22 cellular contexts compared by ENCODE assay signal in genomic region chr22:17792854-17793434, GRCh38. TPM values are rescaled to one million over a fixed set of nuclear protein-coding genes. Genes with fewer than 3 reads are reported as not detected.
DNase-seq lines count a peak whose midpoint lies in the region; ATAC-seq, FAIRE-seq and TF ChIP-seq lines count a peak whose summit lies in the region.
"Had no signal": no experiment of that assay in that cellular context is flagged by ENCODE, and none has a peak within 500 bp of the region (broad histone marks: within the 10 kb centered on the region; RNA-seq: fewer than 3 reads in every experiment).

No MANE protein-coding gene starts in this region.

- 0 out of 2 replicates have a peak, but pooled peaks cover 9% of the 10 kb centered on the region for H4K20me1 ChIP-seq in K562 (replicated peaks; ENCODE audit: control insufficient read depth, insufficient read depth, low read length)

- TF ChIP-seq CTCF in K562 (IDR thresholded peaks at IDR 0.05 in 2 of 3, conservative IDR thresholded peaks at IDR 0.05 in 1 of 3; ENCODE audit: insufficient read depth in 2 of 3, low read depth in 1 of 3, low read length in 3 of 3): no peak
- no peak for TF ChIP-seq CTCF in GM10248 (IDR thresholded peaks at IDR 0.05; ENCODE audit: control extremely low read depth, extremely low read depth, low read depth, missing control alignments)

- no peak overlapping the region for H3K4ac ChIP-seq in neuronal stem cell (ENCODE audit: low read length)

- H2BK120ac ChIP-seq in neuronal stem cell (ENCODE audit: low read depth, low read length): no peak overlapping the region

- H3K27me3 ChIP-seq in K562 (ENCODE audit: control insufficient read depth in 2 of 2, insufficient read depth in 2 of 2, low read length in 2 of 2) (no peaks in the 10 kb centered on the region), neuronal stem cell (ENCODE audit: control insufficient read depth in 3 of 3, insufficient read depth in 3 of 3, low read depth in 1 of 3, low read length in 3 of 3) (no peaks in the 10 kb centered on the region)
- H3K27me3 ChIP-seq: BE2C had no signal

- H2BK15ac ChIP-seq in neuronal stem cell (ENCODE audit: low read length): peak overlapping the region; percentile 31

- in situ Hi-C loops in K562 (cut with MboI): no loop called here

- no peak for TF ChIP-seq EP300 in K562 (IDR thresholded peaks at IDR 0.05; ENCODE audit: low read length)

- no peak overlapping the region for H3K27ac ChIP-seq in K562 (ENCODE audit: extremely low read depth, low read depth, low read length)
- no peak overlapping the region for H3K27ac ChIP-seq in neuronal stem cell (replicated peaks; ENCODE audit: low read length)

- H3K36me3 ChIP-seq in K562 (ENCODE audit: control insufficient read depth, insufficient read depth, low read length) (no peaks in the 10 kb centered on the region; the same call in 2 of the 3 replicates), neuronal stem cell (replicated peaks in 1 of 2; ENCODE audit: control insufficient read depth in 2 of 2, insufficient read depth in 2 of 2, low read length in 2 of 2) (peaks cover 0 to 8% of the 10 kb centered on the region in 2 donors)

- CTCF ChIA-PET in K562 (lab: Yijun Ruan, JAX; ENCODE audit: low intra/inter-chr PET ratio): interaction anchor here (0.5 kb wide), 1 partner anchor 227 kb away, joined by 5 read pairs; no protein-coding TSS in a partner anchor
- CTCF ChIA-PET in GM10248 (lab: Yijun Ruan, JAX): interaction anchor here (1.0 to 1.4 kb wide), 4 partner anchors 13 to 69 kb away, joined by 3 read pairs; no protein-coding TSS in a partner anchor

- no peak overlapping the region for H4K8ac ChIP-seq in neuronal stem cell (ENCODE audit: low read depth, low read length)

- H4K91ac ChIP-seq in neuronal stem cell (ENCODE audit: low read depth, low read length, poor library complexity): no peak overlapping the region

- TF ChIP-seq POLR2A in K562 (conservative IDR thresholded peaks at IDR 0.05) (no peak), GM18505 (IDR thresholded peaks at IDR 0.05; ENCODE audit: borderline replicate concordance, extremely low read depth, insufficient read depth, insufficient read length) (no peak)

- H3K9ac ChIP-seq in K562 (ENCODE audit: insufficient read depth in 1 of 2, low read depth in 2 of 2, low read length in 2 of 2): peak overlapping the region in 1 of 2 experiments; percentile 79; a peak in 2 of 4 replicates
- H3K9ac ChIP-seq in neuronal stem cell (ENCODE audit: low read depth, low read length, poor library complexity): peak overlapping the region; percentile 63

- DNase-seq in left ventricle myocardium superior (peak; percentile 34), cardiac septum (ENCODE audit: low spot score) (no peak), K562 (ENCODE audit: extremely low read depth in 1 of 4, low spot score in 3 of 4) (peak in 2 of 4 experiments; percentile 60 to 64), neuronal stem cell (ENCODE audit: low spot score) (no peak), DMS53 treated with DMSO at 0.1 percent for 48 hours (lab: John Stamatoyannopoulos, UW; ENCODE audit: unreplicated experiment) (no peak), globus pallidus (ENCODE audit: low spot score) (no peak), GM10248 (ENCODE audit: extremely low spot score) (no peak)
- DNase-seq: BE2C; CD4-positive, alpha-beta memory T cell; DMS153; GF-D8; MM.1S; NCI-H1092; NCI-H1436 treated with DMSO at 0.1 percent for 48 hours; NCI-H2029; NCI-H345; NCI-H524 treated with DMSO at 0.1 percent for 48 hours; PC-3; RPMI8226; SHP77 treated with DMSO at 0.1 percent for 48 hours had no signal

- H3K4me1 ChIP-seq in K562 (replicated peaks in 1 of 2; ENCODE audit: control insufficient read depth in 2 of 2, insufficient read depth in 2 of 2, low read length in 2 of 2) (peaks cover 9 to 36% of the 10 kb centered on the region in 2 experiments; a peak in 4 of 5 replicates), neuronal stem cell (ENCODE audit: control insufficient read depth in 2 of 2, insufficient read depth in 1 of 2, low read depth in 1 of 2, low read length in 2 of 2) (peaks cover 0 to 1% of the 10 kb centered on the region in 2 donors)
- H3K4me1 ChIP-seq: BE2C had no signal

- peak overlapping the region; percentile 9 for H3K23ac ChIP-seq in neuronal stem cell (ENCODE audit: low read depth, low read length, poor library complexity)

- peak; percentile 69 for FAIRE-seq in K562 (lab: Jason Lieb, UNC)
- FAIRE-seq: H1 had no signal

- no peak for ATAC-seq in left ventricle myocardium superior
- ATAC-seq in K562: 0 out of 3 replicates have a peak, but pooled peaks have one; percentile 6
- no peak for ATAC-seq in GM18505 (IDR thresholded peaks at IDR 0.05; ENCODE audit: unreplicated experiment)
- ATAC-seq: PC-3 had no signal

- 51% methylated on average over 29 of the region's 29 CpGs for WGBS in K562 (ENCODE audit: insufficient coverage, low coverage, missing lambda C conversion rate)
- no CpG with 5 or more reads among the region's 29 CpGs for WGBS in neuronal stem cell (ENCODE audit: extremely low coverage in 2 of 2, insufficient read length in 2 of 2, insufficient replicate concordance in 1 of 2), 2 donors

- H3K4me3 ChIP-seq in K562 (no peak overlapping the region), neuronal stem cell (ENCODE audit: low read length in 2 of 2) (no peak overlapping the region)

- intact Hi-C loops in left ventricle myocardium superior (cut with micrococcal nuclease) (no loop called here), cardiac septum (cut with DNase I) (no loop called here), K562 (cut with micrococcal nuclease) (no loop called here)

- no peak overlapping the region for H2AK5ac ChIP-seq in neuronal stem cell (ENCODE audit: low read depth, low read length)

- no peak for TF ChIP-seq RAD21 in K562 (CRISPR knock-in tag; conservative IDR thresholded peaks at IDR 0.05 in 1 of 2, IDR thresholded peaks at IDR 0.05 in 1 of 2)

- no peaks in the 10 kb centered on the region for H3K79me2 ChIP-seq in K562 (ENCODE audit: control insufficient read depth, insufficient read depth, low read length)

- no TSS peak for BruUV-seq in K562 (replicated peaks; lab: Mats Ljungman, UMichigan)

- H3K4me2 ChIP-seq in K562 (ENCODE audit: insufficient read depth, low read length) (no peak overlapping the region), neuronal stem cell (ENCODE audit: insufficient read depth, low read length, poor library complexity, severe bottlenecking) (no peak overlapping the region)

- no peak overlapping the region for H2BK5ac ChIP-seq in neuronal stem cell (ENCODE audit: low read length)

- POLR2A ChIA-PET in K562 (lab: Yijun Ruan, JAX) (interaction anchor here (1.2 kb wide), 1 partner anchor 13 kb away, joined by 3 read pairs; no protein-coding TSS in a partner anchor), GM10248 (lab: Yijun Ruan, JAX) (no interaction called here)

- H3K9me3 ChIP-seq in K562 (replicated peaks; ENCODE audit: control insufficient read depth, insufficient read depth, low read depth, low read length) (no peaks in the 10 kb centered on the region), neuronal stem cell (replicated peaks in 1 of 2; ENCODE audit: control insufficient read depth in 2 of 2, insufficient read depth in 1 of 2, low read depth in 1 of 2, low read length in 2 of 2) (no peaks in the 10 kb centered on the region)
- H3K9me3 ChIP-seq: BE2C had no signal

- H3K79me1 ChIP-seq in neuronal stem cell (ENCODE audit: low read depth, low read length): peaks cover 2% of the 10 kb centered on the region

- peaks cover 8% of the 10 kb centered on the region for H3K9me1 ChIP-seq in K562 (ENCODE audit: control insufficient read depth, insufficient read depth, low read length)

- no peak overlapping the region for H2AFZ ChIP-seq in K562 (ENCODE audit: low read depth, low read length)
- H2AFZ ChIP-seq in neuronal stem cell (ENCODE audit: low read length): no peak overlapping the region

- peak overlapping the region; percentile 55 for H3K18ac ChIP-seq in neuronal stem cell (ENCODE audit: low read length)

- H3K14ac ChIP-seq in neuronal stem cell (ENCODE audit: low read length): no peak overlapping the region

- peak overlapping the region; percentile 43 for H2BK12ac ChIP-seq in neuronal stem cell (ENCODE audit: low read length)

TF ChIP-seq in K562, 482 proteins besides CTCF, POLR2A, EP300 and RAD21 (continues in another document):
- TF ChIP-seq HMBOX1 (IDR thresholded peaks at IDR 0.05) (peak; percentile 71), KAT7 (CRISPR knock-in tag; IDR thresholded peaks at IDR 0.05; ENCODE audit: borderline replicate concordance) (no peak), C11orf30 (IDR thresholded peaks at IDR 0.05; ENCODE audit: low read depth) (peak; percentile 67)

RNA-seq across cellular contexts. Expression of gene BID, which starts 18.7 kb away (rescaled TPM):
- total RNA-seq in left ventricle myocardium superior (25.4 TPM), cardiac septum (7.9 TPM), K562 (2014; rRNA removed) (165 and 212 TPM in 2 replicates), K562 (2014; rRNA removed; fragmentation: Illumina TruSeq; extraction: Trizol) (25.5 and 26.3 TPM in 2 replicates), K562 (2015; rRNA removed; fragmentation: Illumina TruSeq; extraction: Trizol) (60.4 and 63.7 TPM in 2 replicates), K562 (2021) (94.7 and 99.6 TPM in 2 replicates)
- total RNA-seq in K562 (2011; cell fraction: chromatin; rRNA removed; ENCODE audit: low replicate concordance): 18.0 and 26.5 TPM in 2 replicates
- total RNA-seq in K562 (2011; cell fraction: nucleolus; rRNA removed): 39.3 and 42.0 TPM in 2 replicates
- 27.0 and 30.7 TPM in 2 replicates for total RNA-seq in K562 (2011; cell fraction: nucleoplasm; rRNA removed)
- polyA plus RNA-seq in K562 (2011; rRNA removed) (119 and 164 TPM in 2 replicates), K562 (2014; fragmentation: Illumina TruSeq; extraction: Trizol) (35.2 and 84.7 TPM in 2 replicates), K562 (2014; fragmentation: Nextera tagmentation; extraction: Ambion mirVana) (1 to 10 TPM; 5.2 to 8.9 TPM), K562 (2014; rRNA removed) (208 and 209 TPM in 2 replicates)
- polyA plus RNA-seq in K562 (2011; cell fraction: cytosol; rRNA removed): 249 and 453 TPM in 2 replicates
- polyA plus RNA-seq in K562 (2011; cell fraction: nucleus; rRNA removed): 84.6 and 89.3 TPM in 2 replicates
- polyA plus RNA-seq in K562 (2012): 60.9 and 80.1 TPM in 2 replicates
- polyA minus RNA-seq in K562 (2011; rRNA and poly(A)+ RNA removed): 21.5 and 30.2 TPM in 2 replicates
- 46.1 and 91.5 TPM in 2 replicates for polyA minus RNA-seq in K562 (2011; cell fraction: cytosol; rRNA and poly(A)+ RNA removed)
- polyA minus RNA-seq in K562 (2011; cell fraction: nucleus; rRNA and poly(A)+ RNA removed): 7.7 and 13.4 TPM in 2 replicates
- polyA plus RNA-seq in neuronal stem cell (2013, experiment 1 of 2): 25.3 TPM
- polyA plus RNA-seq in neuronal stem cell (2013, experiment 2 of 2): 27.6 TPM
